ENCODE assay signal across 7 cellular contexts in genomic region chr17:4796550-4796915, GRCh38. TPM values are rescaled to one million over a fixed set of nuclear protein-coding genes. Genes with fewer than 3 reads are reported as not detected.
A peak's percentile ranks its signal among the peaks of the same experiment; 100 is the strongest.
DNase-seq lines count a peak whose midpoint lies in the region; ATAC-seq and TF ChIP-seq lines count a peak whose summit lies in the region.

No MANE protein-coding gene starts in this region.

- peak overlapping the region; percentile 91 for H3K9ac ChIP-seq in MM.1S (ENCODE audit: low read length)

- peaks cover 9 to 10% of the 10 kb centered on the region in 2 donors for H3K36me3 Mint-ChIP-seq in activated naive CD4-positive, alpha-beta T cell treated with anti-CD3 and anti-CD28 coated beads, Interleukin-2, amount 50 U/mL, for 72 hours

- peak overlapping the region; percentile 76; the same call in 1 of the 2 replicates for H2AFZ ChIP-seq in MM.1S (ENCODE audit: low read length)

- no peaks in the 10 kb centered on the region for H3K9me3 Mint-ChIP-seq in activated naive CD4-positive, alpha-beta T cell treated with anti-CD3 and anti-CD28 coated beads, Interleukin-2, amount 50 U/mL, for 72 hours

- intact Hi-C loops in right cardiac atrium (cut with DNase I) (loop anchor here in 1 of 4 donors (10.0 kb wide), 1 partner anchor 88 kb away; no protein-coding TSS in a partner anchor), gastrocnemius medialis (cut with DNase I; ENCODE audit: low total_unique reads) (loop anchor here (2.0 to 10.0 kb wide), 2 partner anchors 200 to 222 kb away; partner anchors contain the start of genes INCA1 and KIF1C)

- H3K4me1 ChIP-seq in MM.1S (ENCODE audit: low read length) (peaks cover 14% of the 10 kb centered on the region), right cardiac atrium (ENCODE audit: control insufficient read depth, insufficient read depth, low read length) (no peaks in the 10 kb centered on the region), gastrocnemius medialis (peaks cover 6 to 11% of the 10 kb centered on the region in 2 donors)

- peak; percentile 36 to 43 for ATAC-seq in activated naive CD4-positive, alpha-beta T cell treated with anti-CD3 and anti-CD28 coated beads, Interleukin-2, amount 50 U/mL, for 72 hours
- peak; percentile 30 to 55 for ATAC-seq in right cardiac atrium
- peak; percentile 26 to 29 for ATAC-seq in gastrocnemius medialis
- no peak for ATAC-seq in GM18858 (IDR thresholded peaks at IDR 0.05; ENCODE audit: unreplicated experiment)

- no peaks in the 10 kb centered on the region for H3K9me3 ChIP-seq in MM.1S (replicated peaks; ENCODE audit: insufficient read depth, low read length)
- H3K9me3 ChIP-seq in right cardiac atrium (ENCODE audit: control insufficient read depth, low read length): no peaks in the 10 kb centered on the region
- H3K9me3 ChIP-seq in gastrocnemius medialis: no peaks in the 10 kb centered on the region

- DNase-seq in MM.1S (no peak), right cardiac atrium (peak in 1 of 3 donors; percentile 63), gastrocnemius medialis (no peak)
- DNase-seq in activated naive CD4-positive, alpha-beta T cell treated with anti-CD3 and anti-CD28 coated beads, Interleukin-2, amount 50 U/mL, for 72 hours (ENCODE audit: low spot score in 2 of 2): peak in 1 of 2 donors; percentile 34
- DNase-seq in effector CD8-positive, alpha-beta T cell (lab: John Stamatoyannopoulos, UW): no peak

- H3K36me3 ChIP-seq in MM.1S (replicated peaks; ENCODE audit: insufficient read depth, low read length): peaks cover 5% of the 10 kb centered on the region; the same call in 1 of the 2 replicates
- H3K36me3 ChIP-seq in gastrocnemius medialis: peaks cover 0 to 25% of the 10 kb centered on the region in 2 donors

- no peaks in the 10 kb centered on the region for H3K9me2 ChIP-seq in MM.1S (replicated peaks; ENCODE audit: insufficient read depth, low read length)

- in situ Hi-C loops in gastrocnemius medialis (cut with MboI; ENCODE audit: low sequenced_read_pairs in 4 of 4): loop anchor here in 2 of 4 donors (25.0 kb wide), 1 partner anchor 91 kb away; the partner anchor contains the start of gene C17orf107 (in 2 of the 2)

- TF ChIP-seq POLR2A in gastrocnemius medialis (IDR thresholded peaks at IDR 0.05): no peak

- H3K27ac ChIP-seq in MM.1S (ENCODE audit: low read length) (peak overlapping the region; percentile 38; the same call in 1 of the 2 replicates), right cardiac atrium (ENCODE audit: low read length) (peak overlapping the region; percentile 21), gastrocnemius medialis (peak overlapping the region; percentile 86 to 95 (median 90))

- peaks cover 11% of the 10 kb centered on the region for H3F3A ChIP-seq in MM.1S (ENCODE audit: insufficient read depth, low read length)

- H4K20me1 ChIP-seq in MM.1S (ENCODE audit: insufficient read depth, low read length): no peaks in the 10 kb centered on the region

- H3K27ac Mint-ChIP-seq in activated naive CD4-positive, alpha-beta T cell treated with anti-CD3 and anti-CD28 coated beads, Interleukin-2, amount 50 U/mL, for 72 hours: peak overlapping the region; percentile 94 to 99

- peaks cover 22% of the 10 kb centered on the region for H3K79me2 ChIP-seq in MM.1S (ENCODE audit: low read length)

- H3K4me3 ChIP-seq in GM08714 (ENCODE audit: low read length) (peak overlapping the region; percentile 87), MM.1S (ENCODE audit: low read length) (peak overlapping the region; percentile 94), right cardiac atrium (ENCODE audit: low read length) (peak overlapping the region; percentile 53), gastrocnemius medialis (peak overlapping the region; percentile 68 to 96 (median 80))

- TF ChIP-seq CTCF in MM.1S (IDR thresholded peaks at IDR 0.05; ENCODE audit: low read length): no peak
- no peak for TF ChIP-seq CTCF in gastrocnemius medialis (IDR thresholded peaks at IDR 0.05 in 4 of 5, conservative IDR thresholded peaks at IDR 0.05 in 1 of 5)

- peak overlapping the region; percentile 74 for H3K4me2 ChIP-seq in MM.1S (ENCODE audit: low read depth, low read length)

- peaks cover 5% of the 10 kb centered on the region; the same call in 1 of the 2 replicates for H3K27me3 ChIP-seq in MM.1S (replicated peaks; ENCODE audit: insufficient read depth, low read length)
- H3K27me3 ChIP-seq in right cardiac atrium (ENCODE audit: control insufficient read depth, insufficient read depth): no peaks in the 10 kb centered on the region
- H3K27me3 ChIP-seq in gastrocnemius medialis: no peaks in the 10 kb centered on the region

- 1% methylated on average over 7 of the region's 7 CpGs for WGBS in right cardiac atrium

RNA-seq across cellular contexts. Expression of gene PSMB6, which starts 0.6 kb away (rescaled TPM):
- total RNA-seq in activated naive CD4-positive, alpha-beta T cell treated with anti-CD3 and anti-CD28 coated beads, Interleukin-2, amount 50 U/mL, for 72 hours: 100 to 1,000 TPM; 133 to 135 TPM
- 100 to 1,000 TPM; 149 to 163 (median 151) TPM for total RNA-seq in right cardiac atrium
- 234 TPM for polyA plus RNA-seq in right cardiac atrium
- 100 to 1,000 TPM; 365 to 662 (median 479) TPM for total RNA-seq in gastrocnemius medialis

RNA-seq across cellular contexts. Expression of gene GLTPD2, which starts 7.8 kb away (rescaled TPM):
- not detected for total RNA-seq in activated naive CD4-positive, alpha-beta T cell treated with anti-CD3 and anti-CD28 coated beads, Interleukin-2, amount 50 U/mL, for 72 hours
- total RNA-seq in right cardiac atrium: not detected
- polyA plus RNA-seq in right cardiac atrium: not detected
- under 1 TPM in 1 of 4 donors, not detected in 3; 0.53 TPM for total RNA-seq in gastrocnemius medialis

RNA-seq across cellular contexts. Expression of gene VMO1, which starts 10.4 kb away (rescaled TPM):
- under 1 TPM in 1 of 2 donors, not detected in 1; 0.50 TPM for total RNA-seq in activated naive CD4-positive, alpha-beta T cell treated with anti-CD3 and anti-CD28 coated beads, Interleukin-2, amount 50 U/mL, for 72 hours
- 1 to 10 TPM in 3 of 4 donors, under 1 TPM in 1; 0.45 to 1.6 (median 1.4) TPM for total RNA-seq in right cardiac atrium
- polyA plus RNA-seq in right cardiac atrium: 0.70 TPM
- 1 to 10 TPM in 3 of 4 donors, not detected in 1; 1.4 to 7.2 (median 3.8) TPM for total RNA-seq in gastrocnemius medialis

RNA-seq across cellular contexts. Expression of gene PLD2, which starts 10.4 kb away (rescaled TPM):
- total RNA-seq in activated naive CD4-positive, alpha-beta T cell treated with anti-CD3 and anti-CD28 coated beads, Interleukin-2, amount 50 U/mL, for 72 hours: 10 to 100 TPM; 23.6 to 31.4 TPM
- total RNA-seq in right cardiac atrium: 10 to 100 TPM; 12.0 to 15.3 (median 13.4) TPM
- polyA plus RNA-seq in right cardiac atrium: 10.0 TPM
- 1 to 10 TPM; 2.8 to 5.8 (median 4.2) TPM for total RNA-seq in gastrocnemius medialis

Comparison
In these comparisons a context has a peak if more than half of its experiments do, and no peak if none do; other contexts are left out.
1. H3K27ac ChIP-seq: peak in every context shown above with its lines; median percentile 90 in gastrocnemius medialis; 38 in MM.1S; 21 in right cardiac atrium.